ENCODE assay signal across 31 cellular contexts in the genomic region with DNA sequence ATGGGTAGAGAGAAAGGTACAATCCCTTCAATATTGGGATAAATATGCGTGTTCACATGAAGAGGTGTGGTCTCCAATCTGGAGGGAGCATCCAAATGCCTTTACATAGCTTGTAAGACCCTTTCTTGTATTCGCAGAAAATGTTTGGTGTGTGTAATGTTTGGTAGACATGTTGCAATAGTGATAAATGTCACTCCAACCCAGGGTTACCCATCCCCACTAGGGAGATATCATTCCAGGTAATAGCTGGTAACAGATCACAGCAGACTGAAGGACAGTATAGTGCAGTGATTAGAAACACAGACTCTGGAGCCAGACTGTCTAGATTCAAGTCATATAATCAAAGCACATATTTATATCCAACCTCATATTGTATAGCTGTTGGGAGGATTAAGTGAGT.
DNase-seq lines count a peak whose midpoint lies in the region; ATAC-seq, FAIRE-seq and TF ChIP-seq lines count a peak whose summit lies in the region.
"Had no signal": no experiment of that assay in that cellular context is flagged by ENCODE, and none has a peak within 500 bp of the region (broad histone marks: within the 10 kb centered on the region; RNA-seq: fewer than 3 reads in every experiment).

No MANE protein-coding gene starts in this region.

- no peak overlapping the region for H3K9ac ChIP-seq in HepG2 (ENCODE audit: insufficient read depth, low read depth, low read length)
- H3K9ac ChIP-seq: BLaER1; BLaER1 treated with 17β-estradiol and CSF1 and Interleukin-3, amounts not matched to agents 10 nM and 100 nM had no signal

- WGBS in HepG2 (ENCODE audit: low lambda C conversion rate) = 68% methylated on average over 2 of the region's 2 CpGs
- WGBS in right lobe of liver (ENCODE audit: insufficient coverage, low coverage, low lambda C conversion rate, missing lambda C conversion rate) = 52% methylated on average over 2 of the region's 2 CpGs

- H3K27me3 ChIP-seq in HepG2 (ENCODE audit: control insufficient read depth in 1 of 2, insufficient read depth in 2 of 2, low read length in 2 of 2) (no peaks in the 10 kb centered on the region), right lobe of liver (no peaks in the 10 kb centered on the region)
- H3K27me3 ChIP-seq: BE2C; BLaER1; BLaER1 treated with 17β-estradiol and CSF1 and Interleukin-3, amounts not matched to agents 10 nM and 100 nM had no signal

- H3K36me3 ChIP-seq in HepG2 (replicated peaks in 1 of 2; ENCODE audit: control insufficient read depth in 1 of 2, insufficient read depth in 2 of 2, low read length in 2 of 2) (no peaks in the 10 kb centered on the region), right lobe of liver (no peaks in the 10 kb centered on the region)
- H3K36me3 ChIP-seq: BE2C; BLaER1; BLaER1 treated with 17β-estradiol and CSF1 and Interleukin-3, amounts not matched to agents 10 nM and 100 nM had no signal

- H3K4me1 ChIP-seq in HepG2 (ENCODE audit: insufficient read depth, low read length) (peaks cover 55% of the 10 kb centered on the region), right lobe of liver (no peaks in the 10 kb centered on the region)
- H3K4me1 ChIP-seq: BE2C; BLaER1; BLaER1 treated with 17β-estradiol and CSF1 and Interleukin-3, amounts not matched to agents 10 nM and 100 nM had no signal

- TF ChIP-seq POLR2A in HepG2 (IDR thresholded peaks at IDR 0.05; ENCODE audit: insufficient read depth in 1 of 2, low read depth in 2 of 2, low read length in 2 of 2) (no peak), right lobe of liver (IDR thresholded peaks at IDR 0.05) (no peak)

- BruUV-seq in HepG2 (replicated peaks; lab: Mats Ljungman, UMichigan) = no TSS peak

- TF ChIP-seq RAD21 in HepG2 (CRISPR knock-in tag; IDR thresholded peaks at IDR 0.05) = no peak

- no peak for TF ChIP-seq CTCF in HepG2 (CRISPR knock-in tag; IDR thresholded peaks at IDR 0.05)
- no peak for TF ChIP-seq CTCF in right lobe of liver (IDR thresholded peaks at IDR 0.05)
- TF ChIP-seq CTCF in coronary artery (IDR thresholded peaks at IDR 0.05) = no peak

- TF ChIP-seq EP300 in HepG2 (IDR thresholded peaks at IDR 0.05; ENCODE audit: low read depth in 2 of 2, low read length in 2 of 2) = no peak
- no peak for TF ChIP-seq EP300 in HepG2 (CRISPR knock-in tag; IDR thresholded peaks at IDR 0.05; ENCODE audit: borderline replicate concordance)

- POLR2A ChIA-PET in HepG2 (lab: Yijun Ruan, JAX) = no interaction called here

- no peak overlapping the region for H3K27ac ChIP-seq in HepG2 (ENCODE audit: extremely low read length, insufficient read depth, low read length)
- H3K27ac ChIP-seq in right lobe of liver = no peak overlapping the region
- H3K27ac ChIP-seq in coronary artery = no peak overlapping the region
- H3K27ac ChIP-seq: 22Rv1; A549; BLaER1; BLaER1 treated with 17β-estradiol and CSF1 and Interleukin-3, amounts not matched to agents 10 nM and 100 nM; C4-2B had no signal

- CTCF ChIA-PET in HepG2 (lab: Yijun Ruan, JAX; ENCODE audit: low intra/inter-chr PET ratio, low total read pairs) = no interaction called here

- H4K20me1 ChIP-seq in HepG2 (ENCODE audit: insufficient read depth, low read length) = no peaks in the 10 kb centered on the region
- H4K20me1 ChIP-seq: BLaER1; BLaER1 treated with 17β-estradiol and CSF1 and Interleukin-3, amounts not matched to agents 10 nM and 100 nM had no signal

- H2AFZ ChIP-seq in HepG2 (ENCODE audit: low read length) = no peak overlapping the region

- no peak overlapping the region for H3K4me2 ChIP-seq in HepG2 (ENCODE audit: low read depth, low read length)
- H3K4me2 ChIP-seq: A549; BLaER1; BLaER1 treated with 17β-estradiol and CSF1 and Interleukin-3, amounts not matched to agents 10 nM and 100 nM had no signal

- intact Hi-C loops in HepG2 (cut with micrococcal nuclease; ENCODE audit: unreplicated experiment) = loop anchor here (1.0 kb wide), 1 partner anchor 35 kb away; no protein-coding TSS in a partner anchor
- intact Hi-C loops in right lobe of liver (cut with DNase I) = no loop called here

- ATAC-seq in HepG2 (no peak), right lobe of liver (peak in 3 of 4 donors; percentile 42 to 63 (median 51)), HG03135 (IDR thresholded peaks at IDR 0.05; ENCODE audit: unreplicated experiment) (no peak)
- ATAC-seq: A549; CD8-positive, alpha-beta T cell had no signal

- in situ Hi-C loops in HepG2 (cut with HindIII; ENCODE audit: extremely low pct_ligation_motif_present, low pct_unique_long_range_greater_than_20kb) = no loop called here

- H3K4me3 ChIP-seq in HepG2 (replicated peaks in 1 of 3; ENCODE audit: insufficient read depth in 1 of 3, low read depth in 2 of 3, low read length in 3 of 3) (no peak overlapping the region), right lobe of liver (no peak overlapping the region), coronary artery (no peak overlapping the region)
- H3K4me3 ChIP-seq: A549; BLaER1; BLaER1 treated with 17β-estradiol and CSF1 and Interleukin-3, amounts not matched to agents 10 nM and 100 nM had no signal

- FAIRE-seq in HepG2 (lab: Jason Lieb, UNC) = no peak
- FAIRE-seq: A204.1, A549, D721Med had no signal

- H3K9me3 ChIP-seq in HepG2 (ENCODE audit: low read length) (peaks cover 11% of the 10 kb centered on the region; the same call in 1 of the 2 replicates), right lobe of liver (no peaks in the 10 kb centered on the region)
- H3K9me3 ChIP-seq: A549, BE2C, BLaER1, Caco-2 had no signal

- no peaks in the 10 kb centered on the region for H3K79me2 ChIP-seq in HepG2 (ENCODE audit: insufficient read depth, low read length)

- no peak for DNase-seq in HepG2 (ENCODE audit: low spot score)
- no peak for DNase-seq in right lobe of liver
- DNase-seq in coronary artery (ENCODE audit: low spot score) = no peak
- DNase-seq: 8988T; ACHN; AML-193; BE2C; C1 segment of cervical spinal cord; Caco-2; Calu3; CD4-positive, alpha-beta memory T cell; CD4-positive, alpha-beta T cell; CD4-positive, CD25-positive, alpha-beta regulatory T cell; CD8-positive, alpha-beta memory T cell; CD8-positive, alpha-beta T cell; COR-L47; DMS 273 treated with DMSO at 0.1 percent for 48 hours; DMS153; DMS53; DMS79; DMS79 treated with DMSO at 0.1 percent for 48 hours; DND-41; EL had no signal

TF ChIP-seq in HepG2, 621 proteins besides CTCF, POLR2A, EP300 and RAD21 (continues in another document):
- TF ChIP-seq ZFP1 (CRISPR knock-in tag; IDR thresholded peaks at IDR 0.05) (no peak), ZBTB34 (CRISPR knock-in tag; IDR thresholded peaks at IDR 0.05) (no peak), RAD51 (IDR thresholded peaks at IDR 0.05; ENCODE audit: borderline replicate concordance) (no peak), POGZ (CRISPR knock-in tag; IDR thresholded peaks at IDR 0.05) (no peak), ZBTB8A (CRISPR knock-in tag; IDR thresholded peaks at IDR 0.05; ENCODE audit: borderline replicate concordance, low read depth) (no peak), CHCHD3 (CRISPR knock-in tag; IDR thresholded peaks at IDR 0.05) (no peak), ZNF773 (CRISPR knock-in tag; IDR thresholded peaks at IDR 0.05; ENCODE audit: borderline replicate concordance) (no peak), CEBPB (IDR thresholded peaks at IDR 0.05; ENCODE audit: borderline replicate concordance, low read depth, low read length) (peak; percentile 73), ZNF251 (CRISPR knock-in tag; IDR thresholded peaks at IDR 0.05) (no peak), KDM4B (CRISPR knock-in tag; IDR thresholded peaks at IDR 0.05) (no peak), THAP11 (CRISPR knock-in tag; IDR thresholded peaks at IDR 0.05) (0 out of 2 replicates have a peak, but pooled peaks have one; percentile 1), HOXD1 (CRISPR knock-in tag; IDR thresholded peaks at IDR 0.05) (no peak), GATAD1 (CRISPR knock-in tag; IDR thresholded peaks at IDR 0.05) (no peak), CHD4 (IDR thresholded peaks at IDR 0.05; ENCODE audit: borderline replicate concordance, low read length) (no peak), WIZ (CRISPR knock-in tag; IDR thresholded peaks at IDR 0.05) (no peak), KDM1A (CRISPR knock-in tag; IDR thresholded peaks at IDR 0.05) (no peak), SRSF9 (IDR thresholded peaks at IDR 0.05; ENCODE audit: borderline replicate concordance, insufficient read depth, low read depth, low read length, poor library complexity, severe bottlenecking) (no peak), RFX5 (IDR thresholded peaks at IDR 0.05; ENCODE audit: low read depth, low read length) (no peak), ZNF790 (CRISPR knock-in tag; IDR thresholded peaks at IDR 0.05; ENCODE audit: borderline replicate concordance) (no peak)
- TF ChIP-seq, protein P1, sequence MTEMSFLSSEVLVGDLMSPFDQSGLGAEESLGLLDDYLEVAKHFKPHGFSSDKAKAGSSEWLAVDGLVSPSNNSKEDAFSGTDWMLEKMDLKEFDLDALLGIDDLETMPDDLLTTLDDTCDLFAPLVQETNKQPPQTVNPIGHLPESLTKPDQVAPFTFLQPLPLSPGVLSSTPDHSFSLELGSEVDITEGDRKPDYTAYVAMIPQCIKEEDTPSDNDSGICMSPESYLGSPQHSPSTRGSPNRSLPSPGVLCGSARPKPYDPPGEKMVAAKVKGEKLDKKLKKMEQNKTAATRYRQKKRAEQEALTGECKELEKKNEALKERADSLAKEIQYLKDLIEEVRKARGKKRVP (CRISPR knock-in tag; IDR thresholded peaks at IDR 0.05) = peak in 1 of 2 experiments; percentile 53; a peak in 1 of 4 replicates

Comparison
In these comparisons a context has a peak if more than half of its experiments do, and no peak if none do; other contexts are left out.
1. ATAC-seq: peak in right lobe of liver (3 of 4); none in HepG2 (single experiment) and HG03135 (single experiment).